ENCODE assay signal across 8 cellular contexts in the genomic region with DNA sequence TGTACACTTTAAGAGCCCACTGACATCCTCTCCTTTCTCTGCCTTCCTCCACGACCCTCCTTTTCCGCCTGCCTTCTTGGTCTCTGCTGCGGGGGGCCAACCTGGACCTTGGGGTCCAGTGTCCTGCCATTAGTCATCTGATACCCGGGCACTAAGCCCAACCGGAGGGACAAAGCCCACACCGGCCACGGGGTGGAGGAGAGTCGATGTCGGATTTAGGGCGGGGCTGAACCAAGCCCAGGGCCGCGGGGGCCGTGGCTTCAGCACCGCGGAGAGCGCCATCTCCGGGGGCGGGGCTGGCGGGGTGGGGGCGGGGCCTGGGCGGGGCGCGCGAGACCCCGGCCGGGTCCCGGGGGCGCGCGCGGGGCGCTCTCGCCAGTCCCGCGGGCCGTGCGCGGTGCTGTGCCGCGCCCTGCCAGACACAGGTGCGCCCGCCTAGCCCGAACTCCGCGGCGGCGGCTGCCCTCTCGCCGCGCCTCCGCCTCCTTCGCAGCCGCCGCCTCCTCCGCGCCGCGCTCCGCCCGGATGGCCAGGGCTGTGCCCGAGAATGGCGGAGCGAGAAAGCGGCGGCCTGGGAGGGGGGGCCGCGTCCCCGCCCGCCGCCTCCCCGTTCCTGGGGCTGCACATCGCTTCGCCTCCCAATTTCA. TPM values are rescaled to one million over a fixed set of nuclear protein-coding genes. Genes with fewer than 3 reads are reported as not detected.
DNase-seq lines count a peak whose midpoint lies in the region; ATAC-seq, FAIRE-seq and TF ChIP-seq lines count a peak whose summit lies in the region.

A gene (plus strand): TSS at position 378 of the 647 bp plus-strand sequence. CDS start 170 bp downstream, at position 548.

- 2 to 3% methylated on average over 6 to 69 of the region's 73 CpGs for WGBS in endodermal cell (ENCODE audit: insufficient coverage in 1 of 2, insufficient read length in 1 of 2), 2 experiments

- H3K4me3 Mint-ChIP-seq in activated CD8-positive, alpha-beta T cell treated with anti-CD3 and anti-CD28 coated beads, Interleukin-2, amount 10 ng/mL, durations not matched to agents 7 days and 5 days, result peak within 1 kb of the TSS; percentile 67
- H3K4me3 Mint-ChIP-seq in endodermal cell, result peak within 1 kb of the TSS; percentile 56
- peak within 1 kb of the TSS; percentile 83 to 87 for H3K4me3 Mint-ChIP-seq in stimulated activated naive B cell treated with anti-CD40 and anti-IgM and Interleukin-4, amounts not matched to agents 10 μg/mL and 1 μg/mL and 100 μg/mL, for 72 hours

- H3K4me3 ChIP-seq in endodermal cell (ENCODE audit: low read length), result peak within 1 kb of the TSS; percentile 68
- H3K4me3 ChIP-seq in mucosa of rectum (ENCODE audit: low read length in 2 of 2), result peak within 1 kb of the TSS; percentile 48 to 53

- H3K4me1 ChIP-seq in endodermal cell (ENCODE audit: control insufficient read depth, insufficient read depth, low read length), result no peaks in the 10 kb centered on the region
- peaks cover 0 to 3% of the 10 kb centered on the region in 2 donors for H3K4me1 ChIP-seq in mucosa of rectum (ENCODE audit: control insufficient read depth in 2 of 2, insufficient read depth in 2 of 2, low read length in 2 of 2)

- ATAC-seq in HG02981 (IDR thresholded peaks at IDR 0.05; ENCODE audit: unreplicated experiment), result peak; percentile 58
- peak; percentile 83 for ATAC-seq in activated CD8-positive, alpha-beta T cell treated with anti-CD3 and anti-CD28 coated beads, Interleukin-2, amount 10 ng/mL, durations not matched to agents 7 days and 5 days
- peak; percentile 86 to 88 for ATAC-seq in stimulated activated naive B cell treated with anti-CD40 and anti-IgM and Interleukin-4, amounts not matched to agents 10 μg/mL and 1 μg/mL and 100 μg/mL, for 72 hours (replicated peaks)

- H3K36me3 ChIP-seq in endodermal cell (ENCODE audit: control insufficient read depth, insufficient read depth, low read length) (peaks cover 11% of the 10 kb centered on the region), mucosa of rectum (ENCODE audit: control insufficient read depth in 2 of 2, insufficient read depth in 2 of 2, low read length in 2 of 2) (peaks cover 16 to 23% of the 10 kb centered on the region in 2 donors)

- peaks cover 3% of the 10 kb centered on the region for H3K4me1 Mint-ChIP-seq in activated CD8-positive, alpha-beta T cell treated with anti-CD3 and anti-CD28 coated beads, Interleukin-2, amount 10 ng/mL, durations not matched to agents 7 days and 5 days (ENCODE audit: low read depth)
- H3K4me1 Mint-ChIP-seq in endodermal cell, result peaks cover 2% of the 10 kb centered on the region
- peaks cover 12 to 18% of the 10 kb centered on the region in 2 donors for H3K4me1 Mint-ChIP-seq in stimulated activated naive B cell treated with anti-CD40 and anti-IgM and Interleukin-4, amounts not matched to agents 10 μg/mL and 1 μg/mL and 100 μg/mL, for 72 hours

- H3K9me3 Mint-ChIP-seq in activated CD8-positive, alpha-beta T cell treated with anti-CD3 and anti-CD28 coated beads, Interleukin-2, amount 10 ng/mL, durations not matched to agents 7 days and 5 days (ENCODE audit: insufficient read depth), result no peaks in the 10 kb centered on the region
- no peaks in the 10 kb centered on the region for H3K9me3 Mint-ChIP-seq in endodermal cell
- H3K9me3 Mint-ChIP-seq in stimulated activated naive B cell treated with anti-CD40 and anti-IgM and Interleukin-4, amounts not matched to agents 10 μg/mL and 1 μg/mL and 100 μg/mL, for 72 hours, result no peaks in the 10 kb centered on the region

- peaks cover 4% of the 10 kb centered on the region for H3K27me3 Mint-ChIP-seq in activated CD8-positive, alpha-beta T cell treated with anti-CD3 and anti-CD28 coated beads, Interleukin-2, amount 10 ng/mL, durations not matched to agents 7 days and 5 days (ENCODE audit: low read depth)
- peaks cover 15% of the 10 kb centered on the region for H3K27me3 Mint-ChIP-seq in endodermal cell (ENCODE audit: insufficient read depth)
- peaks cover 2 to 7% of the 10 kb centered on the region in 2 donors for H3K27me3 Mint-ChIP-seq in stimulated activated naive B cell treated with anti-CD40 and anti-IgM and Interleukin-4, amounts not matched to agents 10 μg/mL and 1 μg/mL and 100 μg/mL, for 72 hours

- H3K36me3 Mint-ChIP-seq in activated CD8-positive, alpha-beta T cell treated with anti-CD3 and anti-CD28 coated beads, Interleukin-2, amount 10 ng/mL, durations not matched to agents 7 days and 5 days (ENCODE audit: low read depth), result peaks cover 2% of the 10 kb centered on the region
- H3K36me3 Mint-ChIP-seq in endodermal cell (ENCODE audit: low read depth), result no peaks in the 10 kb centered on the region
- peaks cover 28% of the 10 kb centered on the region in 2 donors for H3K36me3 Mint-ChIP-seq in stimulated activated naive B cell treated with anti-CD40 and anti-IgM and Interleukin-4, amounts not matched to agents 10 μg/mL and 1 μg/mL and 100 μg/mL, for 72 hours

- CTCF ChIA-PET in activated CD8-positive, alpha-beta T cell treated with anti-CD3 and anti-CD28 coated beads, Interleukin-2, amount 10 ng/mL, durations not matched to agents 7 days and 5 days (lab: Charles Lee), result interaction anchor here (2.1 kb wide), 1 partner anchor 13 kb away, joined by 7 read pairs; no protein-coding TSS in a partner anchor

- no peak for TF ChIP-seq CTCF in endodermal cell (conservative IDR thresholded peaks at IDR 0.05)

- H3K27ac ChIP-seq in endodermal cell (ENCODE audit: low read depth, low read length), result no peak within 1 kb of the TSS
- H3K27ac ChIP-seq in mucosa of rectum (ENCODE audit: low read depth in 2 of 2, low read length in 2 of 2), result no peak within 1 kb of the TSS

- no peak within 1 kb of the TSS for H3K27ac Mint-ChIP-seq in activated CD8-positive, alpha-beta T cell treated with anti-CD3 and anti-CD28 coated beads, Interleukin-2, amount 10 ng/mL, durations not matched to agents 7 days and 5 days
- no peak within 1 kb of the TSS for H3K27ac Mint-ChIP-seq in endodermal cell
- no peak within 1 kb of the TSS for H3K27ac Mint-ChIP-seq in stimulated activated naive B cell treated with anti-CD40 and anti-IgM and Interleukin-4, amounts not matched to agents 10 μg/mL and 1 μg/mL and 100 μg/mL, for 72 hours

- peaks cover 15% of the 10 kb centered on the region for H3K27me3 ChIP-seq in endodermal cell (ENCODE audit: control insufficient read depth, insufficient read depth, low read length, poor library complexity, severe bottlenecking)
- no peaks in the 10 kb centered on the region for H3K27me3 ChIP-seq in mucosa of rectum (ENCODE audit: control insufficient read depth in 2 of 2, insufficient read depth in 2 of 2, low read length in 2 of 2)

- H3K9me3 ChIP-seq in endodermal cell (ENCODE audit: control insufficient read depth, low read length) (no peaks in the 10 kb centered on the region), mucosa of rectum (ENCODE audit: control insufficient read depth in 2 of 2, low read length in 2 of 2) (no peaks in the 10 kb centered on the region)

- peak; percentile 86 for DNase-seq in GM12891 (ENCODE audit: insufficient read length, low spot score)
- DNase-seq in NCI-H526 treated with DMSO at 0.1 percent for 48 hours (lab: John Stamatoyannopoulos, UW), result peak; percentile 76
- peak; percentile 59 for DNase-seq in activated CD8-positive, alpha-beta T cell treated with anti-CD3 and anti-CD28 coated beads, Interleukin-2, amount 10 ng/mL, durations not matched to agents 7 days and 5 days
- peak; percentile 91 for DNase-seq in endodermal cell
- no peak for DNase-seq in stimulated activated naive B cell treated with anti-CD40 and anti-IgM and Interleukin-4, amounts not matched to agents 10 μg/mL and 1 μg/mL and 100 μg/mL, for 72 hours
- no peak for DNase-seq in cortex of kidney (lab: John Stamatoyannopoulos, UW)

- TF ChIP-seq POLR2A in GM12891 (IDR thresholded peaks at IDR 0.05; ENCODE audit: low read depth, low read length), result no peak

- peak; percentile 66 for FAIRE-seq in GM12891 (lab: Jason Lieb, UNC)

- POLR2A ChIA-PET in activated CD8-positive, alpha-beta T cell treated with anti-CD3 and anti-CD28 coated beads, Interleukin-2, amount 10 ng/mL, durations not matched to agents 7 days and 5 days (lab: Charles Lee), result no interaction called here

- no peak within 1 kb of the TSS for H3K9ac ChIP-seq in endodermal cell (ENCODE audit: extremely low read depth, low read length, poor library complexity, severe bottlenecking)
- H3K9ac ChIP-seq in mucosa of rectum (ENCODE audit: low read depth in 1 of 2, low read length in 2 of 2), result no peak within 1 kb of the TSS

TF ChIP-seq in GM12891, 5 proteins besides CTCF, POLR2A, EP300 and RAD21:
- no peak for TF ChIP-seq TAF1 (IDR thresholded peaks at IDR 0.05; ENCODE audit: low read depth, low read length)

RNA-seq across cellular contexts. Expression of the gene that starts here (rescaled TPM):
- polyA plus RNA-seq in GM12891 (2012; ENCODE audit: low read depth, missing spikeins), result 0.26 TPM
- total RNA-seq in activated CD8-positive, alpha-beta T cell treated with anti-CD3 and anti-CD28 coated beads, Interleukin-2, amount 10 ng/mL, durations not matched to agents 7 days and 5 days, result 1 to 10 TPM in 1 of 2 experiments, under 1 TPM in 1; 0.95 to 1.3 TPM
- 10 to 100 TPM; 11.2 to 12.8 TPM for total RNA-seq in endodermal cell
- polyA plus RNA-seq in endodermal cell (2013, experiment 1 of 2), result 23.9 TPM
- 18.4 TPM for polyA plus RNA-seq in endodermal cell (2013, experiment 2 of 2)

Comparison
In these comparisons a context has a peak if more than half of its experiments do, and no peak if none do; other contexts are left out.
1. RNA of the gene that starts here (total RNA-seq): 11.2 to 12.8 TPM in endodermal cell; 0.95 to 1.3 TPM in activated CD8-positive, alpha-beta T cell treated with anti-CD3 and anti-CD28 coated beads, Interleukin-2, amount 10 ng/mL, durations not matched to agents 7 days and 5 days; every median in the first group is over 4 times any median in the second.
2. DNase-seq: peak in GM12891 (single experiment), NCI-H526 treated with DMSO at 0.1 percent for 48 hours (single experiment), activated CD8-positive, alpha-beta T cell treated with anti-CD3 and anti-CD28 coated beads, Interleukin-2, amount 10 ng/mL, durations not matched to agents 7 days and 5 days (single experiment) and endodermal cell (single experiment); none in stimulated activated naive B cell treated with anti-CD40 and anti-IgM and Interleukin-4, amounts not matched to agents 10 μg/mL and 1 μg/mL and 100 μg/mL, for 72 hours (single experiment) and cortex of kidney (single experiment).
3. Peak in every context shown above with its lines, with median percentiles within 50 percentile points of each other: ATAC-seq and H3K4me3 Mint-ChIP-seq.